Comparison of ENCODE assay signal across 9 cellular contexts in genomic region chr6:159953091-159953581, GRCh38. TPM values are rescaled to one million over a fixed set of nuclear protein-coding genes. Genes with fewer than 3 reads are reported as not detected.
DNase-seq lines count a peak whose midpoint lies in the region; ATAC-seq and TF ChIP-seq lines count a peak whose summit lies in the region.
"Had no signal": no experiment of that assay in that cellular context is flagged by ENCODE, and none has a peak within 500 bp of the region (broad histone marks: within the 10 kb centered on the region; RNA-seq: fewer than 3 reads in every experiment).

No MANE protein-coding gene starts in this region.

- TF ChIP-seq CTCF in RWPE1 (conservative IDR thresholded peaks at IDR 0.05; ENCODE audit: low read depth): no peak

- CTCF ChIA-PET in RWPE1 (lab: Yijun Ruan, JAX): interaction anchor here (0.5 kb wide), 1 partner anchor 195 kb away, joined by 3 read pairs; no protein-coding TSS in a partner anchor

- peak overlapping the region; percentile 77 for H3K27ac ChIP-seq in RWPE1

- intact Hi-C loops in posterior vena cava (cut with DNase I): no loop called here

- POLR2A ChIA-PET in RWPE1 (lab: Yijun Ruan, JAX; ENCODE audit: low non-redundant PET): interaction anchor here (0.7 kb wide), 1 partner anchor 226 kb away, joined by 4 read pairs; the partner anchor contains the start of gene WTAP

- DNase-seq in CD1c-positive myeloid dendritic cell (ENCODE audit: extremely low spot score) (peak; percentile 76), RWPE1 (ENCODE audit: low spot score) (no peak), foreskin melanocyte (peak; percentile 52), posterior vena cava (ENCODE audit: low spot score) (peak; percentile 84), COLO829 (ENCODE audit: low spot score) (no peak), putamen (ENCODE audit: low spot score) (no peak)
- no peak for DNase-seq in stimulated activated CD4-positive, alpha-beta T cell treated with anti-CD3 and anti-CD28 coated beads, Interleukin-12 subunit alpha, Interleukin-12 subunit beta, amount 100 ng/mL, for 4 hours
- DNase-seq: KG1 had no signal

- no peak for ATAC-seq in GM19351 (IDR thresholded peaks at IDR 0.05; ENCODE audit: unreplicated experiment)

RNA-seq across cellular contexts. Expression of gene IGF2R, which starts 15.7 kb away (rescaled TPM):
- 10 to 100 TPM; 62.7 to 71.8 TPM for total RNA-seq in posterior vena cava

Comparison
In these comparisons a context has a peak if more than half of its experiments do, and no peak if none do; other contexts are left out.
1. DNase-seq: peak in CD1c-positive myeloid dendritic cell (single experiment), foreskin melanocyte (single experiment) and posterior vena cava (single experiment); none in RWPE1 (single experiment), COLO829 (single experiment), putamen (single experiment) and stimulated activated CD4-positive, alpha-beta T cell treated with anti-CD3 and anti-CD28 coated beads, Interleukin-12 subunit alpha, Interleukin-12 subunit beta, amount 100 ng/mL, for 4 hours (single experiment).